ENCODE assay signal across 2 cellular contexts in genomic region chr22:31956360-31956759, GRCh38.
TF ChIP-seq lines count a peak whose summit lies in the region.

No MANE protein-coding gene starts in this region.

TF ChIP-seq in HepG2, 621 proteins besides CTCF, POLR2A, EP300 and RAD21 (continued from another document):
- TF ChIP-seq TERF1 (CRISPR knock-in tag; IDR thresholded peaks at IDR 0.05) = no peak

TF ChIP-seq in WTC11, 78 proteins besides CTCF, POLR2A, EP300 and RAD21 (continued from another document):
- TF ChIP-seq FOXP4 (CRISPR knock-in tag; IDR thresholded peaks at IDR 0.05) (no peak), ZNF512 (CRISPR knock-in tag; IDR thresholded peaks at IDR 0.05; ENCODE audit: borderline replicate concordance) (no peak), E2F4 (CRISPR knock-in tag; IDR thresholded peaks at IDR 0.05; ENCODE audit: borderline replicate concordance, low read depth) (no peak), RELA (CRISPR knock-in tag; IDR thresholded peaks at IDR 0.05; ENCODE audit: borderline replicate concordance) (no peak), ESRRA (CRISPR knock-in tag; IDR thresholded peaks at IDR 0.05; ENCODE audit: borderline replicate concordance) (no peak), IRF2 (CRISPR knock-in tag; IDR thresholded peaks at IDR 0.05; ENCODE audit: borderline replicate concordance, low read depth) (no peak), HMGXB4 (CRISPR knock-in tag; IDR thresholded peaks at IDR 0.05) (no peak), PREB (CRISPR knock-in tag; IDR thresholded peaks at IDR 0.05; ENCODE audit: borderline replicate concordance) (no peak), CBFB (CRISPR knock-in tag; IDR thresholded peaks at IDR 0.05; ENCODE audit: low read depth) (no peak), SMAD4 (CRISPR knock-in tag; IDR thresholded peaks at IDR 0.05) (no peak), ZMAT4 (CRISPR knock-in tag; IDR thresholded peaks at IDR 0.05) (no peak), PRDM15 (CRISPR knock-in tag; IDR thresholded peaks at IDR 0.05) (no peak), CREB1 (CRISPR knock-in tag; IDR thresholded peaks at IDR 0.05) (no peak)
